8 cellular contexts compared by ENCODE assay signal in genomic region chr20:25065625-25066338, GRCh38. TPM values are rescaled to one million over a fixed set of nuclear protein-coding genes. Genes with fewer than 3 reads are reported as not detected.
DNase-seq lines count a peak whose midpoint lies in the region; ATAC-seq and TF ChIP-seq lines count a peak whose summit lies in the region.

No MANE protein-coding gene starts in this region.

- no peak overlapping the region for H2BK5ac ChIP-seq in trophoblast cell (ENCODE audit: low read depth, low read length, poor library complexity)

- no peak overlapping the region for H3K27ac ChIP-seq in OCI-LY3 (ENCODE audit: low read length)
- no peak overlapping the region for H3K27ac ChIP-seq in trophoblast cell (ENCODE audit: low read depth, low read length)

- H3K27me3 ChIP-seq in OCI-LY3 (ENCODE audit: low read depth, low read length), result peaks cover 72% of the 10 kb centered on the region
- H3K27me3 ChIP-seq in trophoblast cell (ENCODE audit: insufficient read depth, low read length), result peaks cover 3% of the 10 kb centered on the region

- WGBS in trophoblast cell (ENCODE audit: extremely low coverage, insufficient coverage, insufficient read length), result no CpG with 5 or more reads among the region's 9 CpGs

- H3K4me2 ChIP-seq in OCI-LY3 (ENCODE audit: low read length) (peak overlapping the region; percentile 76), trophoblast cell (ENCODE audit: low read length) (no peak overlapping the region)

- H3K4me1 ChIP-seq in OCI-LY3 (ENCODE audit: low read length), result peaks cover 14% of the 10 kb centered on the region
- no peaks in the 10 kb centered on the region for H3K4me1 ChIP-seq in trophoblast cell (ENCODE audit: control insufficient read depth in 1 of 2, insufficient read depth in 2 of 2, low read length in 2 of 2)

- H2AK5ac ChIP-seq in trophoblast cell (ENCODE audit: low read length), result no peak overlapping the region

- H3K4ac ChIP-seq in trophoblast cell (ENCODE audit: low read depth, low read length), result no peak overlapping the region

- ATAC-seq in HG03159 (IDR thresholded peaks at IDR 0.05; ENCODE audit: unreplicated experiment), result peak; percentile 79

- no peak overlapping the region for H4K12ac ChIP-seq in trophoblast cell (ENCODE audit: low read depth, low read length)

- H3K79me1 ChIP-seq in trophoblast cell (ENCODE audit: low read length), result no peaks in the 10 kb centered on the region

- H3K79me2 ChIP-seq in OCI-LY3 (ENCODE audit: low read length), result no peaks in the 10 kb centered on the region
- no peaks in the 10 kb centered on the region for H3K79me2 ChIP-seq in trophoblast cell (ENCODE audit: control insufficient read depth, insufficient read depth, low read length, poor library complexity)

- H3K9ac ChIP-seq in OCI-LY3 (ENCODE audit: low read length), result no peak overlapping the region
- no peak overlapping the region for H3K9ac ChIP-seq in trophoblast cell (ENCODE audit: low read length)

- H2BK120ac ChIP-seq in trophoblast cell (ENCODE audit: insufficient read depth, low read length, poor library complexity), result no peak overlapping the region

- H3K18ac ChIP-seq in trophoblast cell (ENCODE audit: low read length), result no peak overlapping the region

- H3K14ac ChIP-seq in trophoblast cell (ENCODE audit: low read length), result no peak overlapping the region

- no peak overlapping the region for H3K23ac ChIP-seq in trophoblast cell (ENCODE audit: low read length)

- DNase-seq in ACHN, result peak; percentile 46
- DNase-seq in activated effector memory CD4-positive, alpha-beta T cell treated with anti-CD3 and anti-CD28 coated beads, Interleukin-2, amount 50 U/mL, for 16 hours, result peak; percentile 86
- peak; percentile 18 for DNase-seq in glomerular endothelial cell (ENCODE audit: extremely low read depth, low read depth, low spot score)
- DNase-seq in trophoblast cell, result peak; percentile 49 to 78
- no peak for DNase-seq in OCI-M2 (lab: John Stamatoyannopoulos, UW; ENCODE audit: unreplicated experiment)

- H3K9me3 ChIP-seq in OCI-LY3 (ENCODE audit: insufficient read depth, low read length) (no peaks in the 10 kb centered on the region), trophoblast cell (ENCODE audit: insufficient read depth, low read depth, low read length) (peaks cover 16% of the 10 kb centered on the region)

- in situ Hi-C loops in ACHN (cut with HindIII; ENCODE audit: low pct_ligation_motif_present, low pct_unique_long_range_greater_than_20kb, low sequenced_read_pairs), result no loop called here

- H2AFZ ChIP-seq in OCI-LY3 (ENCODE audit: low read depth, low read length) (no peak overlapping the region), trophoblast cell (ENCODE audit: insufficient read depth, low read length, poor library complexity) (no peak overlapping the region)

- no peak overlapping the region for H4K91ac ChIP-seq in trophoblast cell (ENCODE audit: low read depth, low read length)

- H4K8ac ChIP-seq in trophoblast cell (ENCODE audit: low read depth, low read length), result no peak overlapping the region

- no peaks in the 10 kb centered on the region for H3K36me3 ChIP-seq in OCI-LY3 (replicated peaks; ENCODE audit: low read depth, low read length)
- H3K36me3 ChIP-seq in trophoblast cell (ENCODE audit: control insufficient read depth in 1 of 2, insufficient read depth in 2 of 2, low read length in 2 of 2), result no peaks in the 10 kb centered on the region

- H4K20me1 ChIP-seq in OCI-LY3 (ENCODE audit: insufficient read depth, low read length), result no peaks in the 10 kb centered on the region

- TF ChIP-seq CTCF in GM12874 (IDR thresholded peaks at IDR 0.05; ENCODE audit: insufficient read depth, low read depth, low read length), result peak; percentile 62
- TF ChIP-seq CTCF in OCI-LY3 (IDR thresholded peaks at IDR 0.05; ENCODE audit: low read depth, low read length), result peak; percentile 96

- no peak overlapping the region for H2BK12ac ChIP-seq in trophoblast cell (ENCODE audit: low read length)

- H3K4me3 ChIP-seq in OCI-LY3 (ENCODE audit: low read length), result peak overlapping the region; percentile 54
- no peak overlapping the region for H3K4me3 ChIP-seq in trophoblast cell (ENCODE audit: low read depth, low read length)

RNA-seq across cellular contexts. Expression of gene ACSS1, which starts 7.8 kb away (rescaled TPM):
- total RNA-seq in glomerular endothelial cell, result 10.9 and 21.1 TPM in 2 replicates
- polyA plus RNA-seq in trophoblast cell (2013), result 0.05 and 0.10 TPM in 2 replicates

RNA-seq across cellular contexts. Expression of gene VSX1, which starts 16.2 kb away (rescaled TPM):
- not detected in 2 replicates for total RNA-seq in glomerular endothelial cell
- not detected in 2 replicates for polyA plus RNA-seq in trophoblast cell (2013)
